8 cellular contexts compared by ENCODE assay signal in the genomic region with DNA sequence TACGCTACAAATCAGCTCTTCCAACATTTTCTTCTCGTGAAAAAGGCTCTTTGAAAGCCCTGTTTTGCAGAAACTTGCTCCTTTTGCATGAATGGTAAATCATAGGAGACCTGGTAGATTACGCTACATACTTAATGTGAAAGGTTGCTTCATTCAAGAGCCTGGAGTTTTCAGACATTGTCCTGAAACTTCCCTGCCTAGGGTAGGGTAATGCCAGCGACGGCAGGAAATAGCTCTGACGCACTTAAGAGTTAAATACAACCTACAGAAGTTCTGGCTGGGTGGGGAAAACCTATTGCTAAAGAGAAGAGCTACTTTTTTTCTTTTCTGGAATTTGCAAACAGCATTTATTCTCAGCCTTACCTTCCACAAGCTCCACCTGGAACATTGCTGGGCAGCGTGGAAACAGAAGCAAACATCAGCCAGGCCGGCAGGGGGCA.
A peak's percentile ranks its signal among the peaks of the same experiment; 100 is the strongest.
DNase-seq lines count a peak whose midpoint lies in the region; ATAC-seq and TF ChIP-seq lines count a peak whose summit lies in the region.

No MANE protein-coding gene starts in this region.

- H2AK5ac ChIP-seq in H9 (ENCODE audit: insufficient read length, low read length) = no peak overlapping the region

- no peak for DNase-seq in activated CD4-positive, CD25-positive, alpha-beta regulatory T cell (lab: John Stamatoyannopoulos, UW)
- DNase-seq in H9 = no peak
- DNase-seq in NAMALWA (ENCODE audit: low spot score) = peak; percentile 58
- no peak for DNase-seq in naive B cell
- no peak for DNase-seq in GM19238 (ENCODE audit: insufficient read length, low spot score)
- DNase-seq in NCI-H2081 treated with DMSO at 0.1 percent for 48 hours (lab: John Stamatoyannopoulos, UW) = no peak

- H3K4me3 Mint-ChIP-seq in H9 (peak overlapping the region; percentile 87 to 90), naive B cell (peak overlapping the region; percentile 82 to 98 (median 96))
- peak overlapping the region; percentile 94 for H3K4me3 Mint-ChIP-seq in dendritic cell treated with granulocyte-macrophage colony-stimulating factor and Interleukin-4, amounts not matched to agents 40 ng/mL and 50 ng/mL, for 4 days

- H4K91ac ChIP-seq in H9 (ENCODE audit: insufficient read length, low read depth, low read length) = no peak overlapping the region

- TF ChIP-seq CTCF in H9 (conservative IDR thresholded peaks at IDR 0.05) = peak; percentile 95; the same call in 2 of the 3 replicates

- WGBS in H9 (ENCODE audit: extremely low coverage, insufficient read length, low lambda C conversion rate) = no CpG with 5 or more reads among the region's 8 CpGs

- no peaks in the 10 kb centered on the region for H3K4me1 ChIP-seq in H9 (ENCODE audit: insufficient read depth, low read length)

- H2BK12ac ChIP-seq in H9 (ENCODE audit: insufficient read length, low read depth, low read length) = no peak overlapping the region

- no peaks in the 10 kb centered on the region for H3K9me3 ChIP-seq in H9 (ENCODE audit: control insufficient read depth, low read depth, low read length)

- ATAC-seq in activated CD4-positive, CD25-positive, alpha-beta regulatory T cell treated with anti-CD3 and anti-CD28 coated beads, Interleukin-2, amount 50 U/mL, for 24 hours = peak; percentile 68 to 73
- ATAC-seq in naive B cell (ENCODE audit: low read depth in 2 of 2) = peak; percentile 3 to 70

- no peak overlapping the region for H4K5ac ChIP-seq in H9 (ENCODE audit: insufficient read length, low read depth, low read length)

- peaks cover 21 to 24% of the 10 kb centered on the region in 2 experiments for H3K4me1 Mint-ChIP-seq in H9
- peaks cover 5% of the 10 kb centered on the region for H3K4me1 Mint-ChIP-seq in dendritic cell treated with granulocyte-macrophage colony-stimulating factor and Interleukin-4, amounts not matched to agents 40 ng/mL and 50 ng/mL, for 4 days (ENCODE audit: low read depth)
- peaks cover 6 to 10% (median 9%) of the 10 kb centered on the region in 3 donors for H3K4me1 Mint-ChIP-seq in naive B cell

- H3K9me3 Mint-ChIP-seq in H9 (peaks cover 5 to 9% of the 10 kb centered on the region in 2 experiments), naive B cell (peaks cover 0 to 6% (median 0%) of the 10 kb centered on the region in 7 donors)
- no peaks in the 10 kb centered on the region for H3K9me3 Mint-ChIP-seq in dendritic cell treated with granulocyte-macrophage colony-stimulating factor and Interleukin-4, amounts not matched to agents 40 ng/mL and 50 ng/mL, for 4 days

- H3K14ac ChIP-seq in H9 (ENCODE audit: insufficient read depth, low read length) = no peak overlapping the region

- H2BK15ac ChIP-seq in H9 (ENCODE audit: low read depth, low read length) = no peak overlapping the region

- H3K23me2 ChIP-seq in H9 (ENCODE audit: insufficient read length, low read depth, low read length, poor library complexity, severe bottlenecking) = peaks cover 5% of the 10 kb centered on the region

- no peak overlapping the region for H3K9ac ChIP-seq in H9 (ENCODE audit: extremely low read depth, insufficient read length, low read length)

- H2AFZ ChIP-seq in H9 (ENCODE audit: low read length) = no peak overlapping the region

- H3K27me3 Mint-ChIP-seq in H9 (ENCODE audit: low read depth) = peaks cover 2% of the 10 kb centered on the region
- H3K27me3 Mint-ChIP-seq in dendritic cell treated with granulocyte-macrophage colony-stimulating factor and Interleukin-4, amounts not matched to agents 40 ng/mL and 50 ng/mL, for 4 days = peaks cover 51% of the 10 kb centered on the region
- peaks cover 26 to 52% (median 33%) of the 10 kb centered on the region in 3 donors for H3K27me3 Mint-ChIP-seq in naive B cell

- peaks cover 2% of the 10 kb centered on the region for H4K20me1 ChIP-seq in H9 (ENCODE audit: control insufficient read depth, insufficient read depth, insufficient read length)

- no peak overlapping the region for H2BK20ac ChIP-seq in H9 (ENCODE audit: low read depth, low read length, poor library complexity, severe bottlenecking)

- no peak overlapping the region for H2BK120ac ChIP-seq in H9 (ENCODE audit: low read depth, low read length, poor library complexity, severe bottlenecking)

- no peak overlapping the region for H2BK5ac ChIP-seq in H9 (ENCODE audit: insufficient read length, low read length)

- H3K4ac ChIP-seq in H9 (ENCODE audit: low read depth, low read length) = no peak overlapping the region

- H3K79me2 ChIP-seq in H9 (ENCODE audit: insufficient read depth, low read length) = no peaks in the 10 kb centered on the region

- H3K79me1 ChIP-seq in H9 (ENCODE audit: insufficient read depth, low read depth, low read length, poor library complexity, severe bottlenecking) = no peaks in the 10 kb centered on the region

- intact Hi-C loops in dendritic cell treated with granulocyte-macrophage colony-stimulating factor and Interleukin-4, amounts not matched to agents 40 ng/mL and 50 ng/mL, for 4 days (cut with micrococcal nuclease) = loop anchor here (1.0 kb wide), 1 partner anchor 15 kb away; no protein-coding TSS in a partner anchor

- H3K4me2 ChIP-seq in H9 (ENCODE audit: insufficient read depth, insufficient read length, low read length) = peak overlapping the region; percentile 65

- no peak overlapping the region for H3K23ac ChIP-seq in H9 (ENCODE audit: insufficient read length, low read depth, low read length)

- H4K8ac ChIP-seq in H9 (replicated peaks; ENCODE audit: insufficient read length, low read depth, low read length) = no peak overlapping the region

- H3K27me3 ChIP-seq in H9 (ENCODE audit: insufficient read depth, low read length) = no peaks in the 10 kb centered on the region

- H3K36me3 Mint-ChIP-seq in H9 (ENCODE audit: insufficient read depth in 1 of 3, low read depth in 3 of 3) (peaks cover 0 to 6% (median 5%) of the 10 kb centered on the region in 3 experiments; a peak in 1 of 7 replicates), naive B cell (no peaks in the 10 kb centered on the region)
- no peaks in the 10 kb centered on the region for H3K36me3 Mint-ChIP-seq in dendritic cell treated with granulocyte-macrophage colony-stimulating factor and Interleukin-4, amounts not matched to agents 40 ng/mL and 50 ng/mL, for 4 days (ENCODE audit: low read depth)

- H3K27ac Mint-ChIP-seq in H9 (peak overlapping the region in 2 of 3 experiments; percentile 87 to 93; a peak in 3 of 7 replicates), naive B cell (peak overlapping the region in 5 of 6 donors; percentile 73 to 95 (median 90))
- H3K27ac Mint-ChIP-seq in dendritic cell treated with granulocyte-macrophage colony-stimulating factor and Interleukin-4, amounts not matched to agents 40 ng/mL and 50 ng/mL, for 4 days = peak overlapping the region; percentile 55

- H3K27ac ChIP-seq in H9 (ENCODE audit: insufficient read length, low read depth, low read length) = no peak overlapping the region

- H3K56ac ChIP-seq in H9 (ENCODE audit: insufficient read length, low read depth, low read length) = no peak overlapping the region

- H3K18ac ChIP-seq in H9 (ENCODE audit: insufficient read length, low read depth, low read length) = no peak overlapping the region

- H3T11ph ChIP-seq in H9 (ENCODE audit: low read length) = no peak overlapping the region
